21 cellular contexts compared by ENCODE assay signal in genomic region chr1:2445823-2446215, GRCh38. TPM values are rescaled to one million over a fixed set of nuclear protein-coding genes. Genes with fewer than 3 reads are reported as not detected.
DNase-seq lines count a peak whose midpoint lies in the region; ATAC-seq and TF ChIP-seq lines count a peak whose summit lies in the region.
"Had no signal": no experiment of that assay in that cellular context is flagged by ENCODE, and none has a peak within 500 bp of the region (broad histone marks: within the 10 kb centered on the region; RNA-seq: fewer than 3 reads in every experiment).

No MANE protein-coding gene starts in this region.

- H3K4me2 ChIP-seq in neural progenitor cell = peak overlapping the region; percentile 53

- no peaks in the 10 kb centered on the region for H3K9me3 Mint-ChIP-seq in neural progenitor cell
- H3K9me3 Mint-ChIP-seq: CD8-positive, alpha-beta memory T cell had no signal

- peaks cover 31% of the 10 kb centered on the region for H3K4me1 Mint-ChIP-seq in neural progenitor cell

- peaks cover 15% of the 10 kb centered on the region for H3K27me3 Mint-ChIP-seq in neural progenitor cell (ENCODE audit: insufficient read depth, low read depth)

- WGBS in ectodermal cell, 2 experiments = 86 to 87% methylated on average over 15 of the region's 15 CpGs

- H3K4me3 ChIP-seq in ectodermal cell (ENCODE audit: insufficient read depth, low read depth, low read length) (no peak overlapping the region), neural progenitor cell (no peak overlapping the region)
- H3K4me3 ChIP-seq: Peyer's patch, SJCRH30 had no signal

- no peak overlapping the region for H3K9ac ChIP-seq in neural progenitor cell

- no peaks in the 10 kb centered on the region for H3K79me2 ChIP-seq in neural progenitor cell (ENCODE audit: low read depth)

- no peaks in the 10 kb centered on the region for H4K20me1 ChIP-seq in neural progenitor cell (ENCODE audit: low read depth)

- peaks cover 59% of the 10 kb centered on the region for H3K4me1 ChIP-seq in ectodermal cell (ENCODE audit: control insufficient read depth, insufficient read depth, low read length)
- peaks cover 62% of the 10 kb centered on the region for H3K4me1 ChIP-seq in neural progenitor cell

- no peaks in the 10 kb centered on the region for H3K36me3 ChIP-seq in ectodermal cell (ENCODE audit: control insufficient read depth, insufficient read depth, low read length)
- no peaks in the 10 kb centered on the region for H3K36me3 ChIP-seq in neural progenitor cell
- H3K36me3 ChIP-seq: Peyer's patch, SJCRH30 had no signal

- ATAC-seq in HG03045 (IDR thresholded peaks at IDR 0.05; ENCODE audit: unreplicated experiment) = no peak
- ATAC-seq: HCT116 had no signal

- no peak for TF ChIP-seq CTCF in neural progenitor cell (IDR thresholded peaks at IDR 0.05)
- TF ChIP-seq CTCF in GM20000 (IDR thresholded peaks at IDR 0.05; ENCODE audit: extremely low read depth, missing control alignments) = no peak

- H3K27ac ChIP-seq in ectodermal cell (ENCODE audit: insufficient read depth, low read depth, low read length, poor library complexity, severe bottlenecking) (peak overlapping the region; percentile 90), neural progenitor cell (no peak overlapping the region)
- H3K27ac ChIP-seq: C4-2B, Peyer's patch, SJCRH30 had no signal

- H3K9me3 ChIP-seq in ectodermal cell (ENCODE audit: control insufficient read depth, low read length) (no peaks in the 10 kb centered on the region), neural progenitor cell (ENCODE audit: low read depth) (no peaks in the 10 kb centered on the region)
- H3K9me3 ChIP-seq: Peyer's patch, SJCRH30 had no signal

- no peak overlapping the region for H3K4me3 Mint-ChIP-seq in neural progenitor cell
- H3K4me3 Mint-ChIP-seq: CD8-positive, alpha-beta memory T cell had no signal

- no peak overlapping the region for H2AFZ ChIP-seq in neural progenitor cell (replicated peaks)

- DNase-seq in NCI-H82 (lab: John Stamatoyannopoulos, UW) (peak; percentile 79), NCI-H82 treated with DMSO at 0.1 percent for 48 hours (lab: John Stamatoyannopoulos, UW; ENCODE audit: unreplicated experiment) (no peak), neural progenitor cell (ENCODE audit: low spot score) (no peak), GM20000 (ENCODE audit: low spot score) (no peak), superior temporal gyrus (ENCODE audit: extremely low spot score) (no peak)
- no peak for DNase-seq in stimulated activated CD4-positive, alpha-beta T cell treated with anti-CD3 and anti-CD28 coated beads, Interleukin-2, amount 100 ng/mL, for 24 hours
- DNase-seq: 8988T; Calu3; CD8-positive, alpha-beta memory T cell; DMS153; GOT3; Kasumi-1; NCI-H1694; NCI-H748 treated with DMSO at 0.1 percent for 48 hours; Peyer's patch; SJCRH30 had no signal

- H3K27me3 ChIP-seq in ectodermal cell (ENCODE audit: control insufficient read depth, insufficient read depth, low read length, poor library complexity, severe bottlenecking) = peaks cover 37% of the 10 kb centered on the region
- H3K27me3 ChIP-seq in neural progenitor cell = peaks cover 42% of the 10 kb centered on the region

- no peak overlapping the region for H3K27ac Mint-ChIP-seq in neural progenitor cell

- peaks cover 29% of the 10 kb centered on the region for H3F3A ChIP-seq in neural progenitor cell (ENCODE audit: low read depth)

- no peaks in the 10 kb centered on the region for H3K36me3 Mint-ChIP-seq in neural progenitor cell
- H3K36me3 Mint-ChIP-seq: CD8-positive, alpha-beta memory T cell had no signal

RNA-seq across cellular contexts. Expression of gene PLCH2, which starts 30.3 kb away (rescaled TPM):
- 1.4 TPM for polyA plus RNA-seq in ectodermal cell (2013, experiment 1 of 4)
- 2.7 TPM for polyA plus RNA-seq in ectodermal cell (2013, experiment 2 of 4)
- polyA plus RNA-seq in ectodermal cell (2013, experiment 3 of 4) = 1.8 TPM
- 2.2 TPM for polyA plus RNA-seq in ectodermal cell (2013, experiment 4 of 4)
- 0.54 and 2.0 TPM in 2 replicates for total RNA-seq in neural progenitor cell (ENCODE audit: low replicate concordance)
- total RNA-seq: NCI-H460 had no signal

RNA-seq across cellular contexts. Expression of gene PEX10, which starts 33.5 kb away (rescaled TPM):
- 27.9 TPM for polyA plus RNA-seq in ectodermal cell (2013, experiment 1 of 4)
- 27.2 TPM for polyA plus RNA-seq in ectodermal cell (2013, experiment 2 of 4)
- 23.1 TPM for polyA plus RNA-seq in ectodermal cell (2013, experiment 3 of 4)
- polyA plus RNA-seq in ectodermal cell (2013, experiment 4 of 4) = 26.9 TPM
- total RNA-seq in neural progenitor cell (ENCODE audit: low replicate concordance) = 15.1 and 39.3 TPM in 2 replicates

RNA-seq across cellular contexts. Expression of gene RER1, which starts 54.2 kb away (rescaled TPM):
- polyA plus RNA-seq in ectodermal cell (2013, experiment 1 of 4) = 97.6 TPM
- 96.4 TPM for polyA plus RNA-seq in ectodermal cell (2013, experiment 2 of 4)
- polyA plus RNA-seq in ectodermal cell (2013, experiment 3 of 4) = 47.5 TPM
- polyA plus RNA-seq in ectodermal cell (2013, experiment 4 of 4) = 68.0 TPM
- total RNA-seq in neural progenitor cell (ENCODE audit: low replicate concordance) = 39.1 and 42.5 TPM in 2 replicates

RNA-seq across cellular contexts. Expression of gene MORN1, which starts 54.5 kb away (rescaled TPM):
- 14.9 TPM for polyA plus RNA-seq in ectodermal cell (2013, experiment 1 of 4)
- polyA plus RNA-seq in ectodermal cell (2013, experiment 2 of 4) = 18.0 TPM
- 10.3 TPM for polyA plus RNA-seq in ectodermal cell (2013, experiment 3 of 4)
- 9.6 TPM for polyA plus RNA-seq in ectodermal cell (2013, experiment 4 of 4)
- 7.0 and 15.5 TPM in 2 replicates for total RNA-seq in neural progenitor cell (ENCODE audit: low replicate concordance)
